ENCODE assay signal across 21 cellular contexts in the genomic region with DNA sequence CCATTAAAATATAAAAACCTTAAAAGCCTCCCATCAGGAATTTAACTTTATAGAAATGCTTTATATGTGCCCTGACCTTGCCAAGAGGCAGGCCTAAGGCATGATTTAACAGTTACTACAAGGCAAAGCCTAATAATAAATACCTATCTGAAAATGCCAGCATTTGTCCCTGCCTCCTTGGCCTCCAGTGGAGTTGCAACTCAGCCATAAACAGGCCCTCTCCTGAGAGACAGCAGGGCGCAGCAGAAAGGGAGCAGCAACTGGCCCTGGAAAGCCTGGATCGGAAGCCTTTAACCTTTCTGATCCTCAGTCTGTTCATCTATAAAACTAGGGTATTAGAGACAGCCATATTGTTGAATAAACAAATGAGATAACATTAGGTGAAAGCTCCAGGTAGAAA.
"Had no signal": no experiment of that assay in that cellular context is flagged by ENCODE, and none has a peak within 500 bp of the region (broad histone marks: within the 10 kb centered on the region; RNA-seq: fewer than 3 reads in every experiment).

No MANE protein-coding gene starts in this region.

- H3K9me3 ChIP-seq: body of pancreas, lower lobe of right lung, neutrophil, thoracic aorta had no signal

- H3K27me3 Mint-ChIP-seq: activated CD8-positive, alpha-beta T cell treated with anti-CD3 and anti-CD28 coated beads for 36 hours; activated naive CD8-positive, alpha-beta T cell treated with anti-CD3 and anti-CD28 coated beads for 36 hours; central memory CD8-positive, alpha-beta T cell; dendritic cell treated with granulocyte-macrophage colony-stimulating factor and Interleukin-4, amounts not matched to agents 40 ng/mL and 50 ng/mL, for 4 days; naive thymus-derived CD4-positive, alpha-beta T cell had no signal

- H3K36me3 Mint-ChIP-seq: activated naive CD8-positive, alpha-beta T cell treated with anti-CD3 and anti-CD28 coated beads for 36 hours; immature natural killer cell; naive thymus-derived CD4-positive, alpha-beta T cell; stimulated activated effector memory CD8-positive, alpha-beta T cell treated with anti-CD3 and anti-CD28 coated beads, Interleukin-12 subunit alpha, Interleukin-12 subunit beta, amount 100 ng/mL, for 72 hours had no signal

- H3K4me1 ChIP-seq: body of pancreas, lower lobe of right lung had no signal

- H3K27ac ChIP-seq: body of pancreas, lower lobe of right lung, neutrophil, thoracic aorta had no signal

- H3K4me3 Mint-ChIP-seq: activated CD8-positive, alpha-beta T cell treated with anti-CD3 and anti-CD28 coated beads for 36 hours; activated naive CD8-positive, alpha-beta T cell treated with anti-CD3 and anti-CD28 coated beads for 36 hours; central memory CD8-positive, alpha-beta T cell; dendritic cell treated with granulocyte-macrophage colony-stimulating factor and Interleukin-4, amounts not matched to agents 40 ng/mL and 50 ng/mL, for 4 days; immature natural killer cell; naive thymus-derived CD4-positive, alpha-beta T cell; stimulated activated effector memory CD8-positive, alpha-beta T cell treated with anti-CD3 and anti-CD28 coated beads, Interleukin-12 subunit alpha, Interleukin-12 subunit beta, amount 100 ng/mL, for 72 hours had no signal

- H3K27ac Mint-ChIP-seq: activated CD8-positive, alpha-beta T cell treated with anti-CD3 and anti-CD28 coated beads for 36 hours; activated naive CD8-positive, alpha-beta T cell treated with anti-CD3 and anti-CD28 coated beads for 36 hours; dendritic cell treated with granulocyte-macrophage colony-stimulating factor and Interleukin-4, amounts not matched to agents 40 ng/mL and 50 ng/mL, for 4 days; immature natural killer cell; naive thymus-derived CD4-positive, alpha-beta T cell; stimulated activated effector memory CD8-positive, alpha-beta T cell treated with anti-CD3 and anti-CD28 coated beads, Interleukin-12 subunit alpha, Interleukin-12 subunit beta, amount 100 ng/mL, for 72 hours had no signal

- H3K36me3 ChIP-seq: lower lobe of right lung, neutrophil, thoracic aorta had no signal

- DNase-seq: activated CD4-positive, alpha-beta T cell treated with anti-CD3 and anti-CD28 coated beads for 4 hours; activated CD8-positive, alpha-beta memory T cell treated with anti-CD3 and anti-CD28 coated beads, Interleukin-2, amount 50 U/mL, for 4 hours; activated CD8-positive, alpha-beta T cell treated with anti-CD3 and anti-CD28 coated beads for 36 hours; activated gamma-delta T cell treated with Interleukin-2 at 50 U/mL for 16 hours; activated naive CD8-positive, alpha-beta T cell treated with anti-CD3 and anti-CD28 coated beads for 36 hours; activated T-cell treated with anti-CD3 and anti-CD28 coated beads, Interleukin-2, amount 50 U/mL, for 48 hours; amygdala; body of pancreas; effector memory CD4-positive, alpha-beta T cell; foreskin melanocyte; immature natural killer cell; left cardiac atrium; lower lobe of right lung; naive thymus-derived CD4-positive, alpha-beta T cell; posterior cingulate gyrus; T-helper 1 cell had no signal

- H3K4me3 ChIP-seq: body of pancreas, lower lobe of right lung, thoracic aorta had no signal

- H3K4me1 Mint-ChIP-seq: activated naive CD8-positive, alpha-beta T cell treated with anti-CD3 and anti-CD28 coated beads for 36 hours; central memory CD8-positive, alpha-beta T cell; immature natural killer cell; naive thymus-derived CD4-positive, alpha-beta T cell; stimulated activated effector memory CD8-positive, alpha-beta T cell treated with anti-CD3 and anti-CD28 coated beads, Interleukin-12 subunit alpha, Interleukin-12 subunit beta, amount 100 ng/mL, for 72 hours had no signal

- ATAC-seq: activated CD8-positive, alpha-beta T cell treated with anti-CD3 and anti-CD28 coated beads for 36 hours; body of pancreas; left cardiac atrium; lower lobe of right lung; naive thymus-derived CD4-positive, alpha-beta T cell; stimulated activated effector memory CD8-positive, alpha-beta T cell treated with anti-CD3 and anti-CD28 coated beads, Interleukin-12 subunit alpha, Interleukin-12 subunit beta, amount 100 ng/mL, for 72 hours had no signal

- H3K27me3 ChIP-seq: body of pancreas, neutrophil had no signal

- H3K9me3 Mint-ChIP-seq: activated CD8-positive, alpha-beta T cell treated with anti-CD3 and anti-CD28 coated beads for 36 hours; activated naive CD8-positive, alpha-beta T cell treated with anti-CD3 and anti-CD28 coated beads for 36 hours; dendritic cell treated with granulocyte-macrophage colony-stimulating factor and Interleukin-4, amounts not matched to agents 40 ng/mL and 50 ng/mL, for 4 days had no signal
